Comparison of ENCODE assay signal across 1 cellular context in genomic region chr18:5600376-5601071, GRCh38.
TF ChIP-seq lines count a peak whose summit lies in the region.

No MANE protein-coding gene starts in this region.

TF ChIP-seq in GM12878, 131 proteins besides CTCF, POLR2A, EP300 and RAD21:
- TF ChIP-seq ZBTB11 (CRISPR knock-in tag; IDR thresholded peaks at IDR 0.05) (no peak), BHLHE40 (IDR thresholded peaks at IDR 0.05; ENCODE audit: borderline replicate concordance in 1 of 2, low read depth in 2 of 2, low read length in 1 of 2) (no peak), YY1 (IDR thresholded peaks at IDR 0.05; ENCODE audit: low read depth, low read length) (no peak), SREBF1 (IDR thresholded peaks at IDR 0.05; ENCODE audit: low read length) (no peak), RELA (IDR thresholded peaks at IDR 0.05; ENCODE audit: borderline replicate concordance, partially characterized antibody) (no peak), CEBPZ (IDR thresholded peaks at IDR 0.05; ENCODE audit: low read depth, low read length) (no peak), STAT1 (conservative IDR thresholded peaks at IDR 0.05) (no peak), RELB (IDR thresholded peaks at IDR 0.05; ENCODE audit: low read depth) (no peak), BCL11A (IDR thresholded peaks at IDR 0.05; ENCODE audit: low read depth, low read length) (no peak), TCF3 (IDR thresholded peaks at IDR 0.05; ENCODE audit: borderline replicate concordance, insufficient read depth, low read depth, low read length) (no peak), TBL1XR1 (IDR thresholded peaks at IDR 0.05; ENCODE audit: low read depth, low read length) (no peak), CBX3 (IDR thresholded peaks at IDR 0.05; ENCODE audit: borderline replicate concordance, low read depth) (no peak)
